ENCODE assay signal across 8 cellular contexts in the genomic region with DNA sequence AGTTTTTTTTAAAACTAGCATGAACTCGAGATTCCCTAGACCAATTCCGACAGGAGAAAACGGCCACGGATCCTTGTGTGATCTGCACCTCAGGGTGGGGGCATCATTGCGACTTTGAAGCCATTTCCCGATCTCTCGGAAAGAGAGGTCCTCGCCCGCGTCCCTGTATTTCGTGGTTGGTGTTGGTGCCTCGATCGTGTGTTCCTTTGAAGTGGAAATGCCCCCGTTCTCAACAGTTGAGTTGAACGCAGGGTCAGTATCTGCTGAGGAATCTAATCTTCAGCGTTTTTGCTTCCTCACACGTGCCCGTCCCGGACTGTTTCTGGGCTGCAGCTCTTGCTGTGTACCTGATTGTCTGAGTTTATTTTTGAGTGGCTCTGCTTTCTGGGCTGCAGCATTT. TPM values are rescaled to one million over a fixed set of nuclear protein-coding genes. Genes with fewer than 3 reads are reported as not detected.
DNase-seq lines count a peak whose midpoint lies in the region; ATAC-seq and TF ChIP-seq lines count a peak whose summit lies in the region.

No MANE protein-coding gene starts in this region.

- H3K27ac Mint-ChIP-seq in memory B cell: no peak overlapping the region

- intact Hi-C loops in uterus (cut with DNase I; ENCODE audit: low total_unique reads): no loop called here

- no peak for ATAC-seq in memory B cell (ENCODE audit: low read depth)

- no peaks in the 10 kb centered on the region for H3K9me3 ChIP-seq in uterus

- H3K27me3 ChIP-seq in uterus: no peaks in the 10 kb centered on the region

- H3K27me3 Mint-ChIP-seq in memory B cell: peaks cover 3% of the 10 kb centered on the region

- peak overlapping the region in 1 of 2 donors; percentile 63 for H3K27ac ChIP-seq in uterus

- peaks cover 13% of the 10 kb centered on the region for H3K36me3 Mint-ChIP-seq in memory B cell

- TF ChIP-seq POLR2A in uterus (IDR thresholded peaks at IDR 0.05): no peak

- in situ Hi-C loops in Caki2 (cut with HindIII; ENCODE audit: low pct_unique_long_range_greater_than_20kb, low sequenced_read_pairs): no loop called here
- in situ Hi-C loops in astrocyte of the cerebellum (cut with HindIII; ENCODE audit: low sequenced_read_pairs): no loop called here

- no peaks in the 10 kb centered on the region for H3K9me3 Mint-ChIP-seq in memory B cell

- no peak for TF ChIP-seq CTCF in LNCaP clone FGC (IDR thresholded peaks at IDR 0.05; ENCODE audit: control insufficient read depth, extremely low read depth, insufficient read depth)
- no peak for TF ChIP-seq CTCF in astrocyte of the cerebellum (IDR thresholded peaks at IDR 0.05; ENCODE audit: low read depth, low read length, missing control alignments)
- no peak for TF ChIP-seq CTCF in uterus (IDR thresholded peaks at IDR 0.05)

- peaks cover 16% of the 10 kb centered on the region for H3K4me1 Mint-ChIP-seq in memory B cell

- DNase-seq in Caki2 (ENCODE audit: low read depth): peak; percentile 10
- DNase-seq in LNCaP clone FGC (ENCODE audit: low read depth): no peak
- DNase-seq in astrocyte of the cerebellum (ENCODE audit: low read depth): no peak
- no peak for DNase-seq in memory B cell (ENCODE audit: low spot score in 2 of 2)
- no peak for DNase-seq in uterus
- DNase-seq in NOMO-1 treated with DMSO at 0.1 percent for 48 hours (lab: John Stamatoyannopoulos, UW; ENCODE audit: unreplicated experiment): no peak
- DNase-seq in NCI-H128 (lab: John Stamatoyannopoulos, UW; ENCODE audit: unreplicated experiment): no peak
- no peak for DNase-seq in SK-N-DZ (ENCODE audit: low spot score)

- no peaks in the 10 kb centered on the region for H3K36me3 ChIP-seq in uterus

- H3K4me3 ChIP-seq in LNCaP clone FGC (ENCODE audit: low read depth, low read length) (peak overlapping the region; percentile 92), astrocyte of the cerebellum (ENCODE audit: low read depth, low read length) (peak overlapping the region; percentile 77), uterus (peak overlapping the region; percentile 56 to 84)

- H3K4me3 Mint-ChIP-seq in memory B cell: peak overlapping the region; percentile 79

- H3K4me1 ChIP-seq in uterus: peaks cover 0 to 8% of the 10 kb centered on the region in 2 donors

RNA-seq across cellular contexts. Expression of gene CRAMP1, which starts 1.1 kb away (rescaled TPM):
- 4.1 TPM in 2 replicates for total RNA-seq in Caki2 (2014; rRNA removed; shearing (Covaris generic); ENCODE audit: low replicate concordance)
- 10 to 100 TPM in 2 of 4 donors, 1 to 10 TPM in 2; 2.6 to 25.5 (median 8.6) TPM for total RNA-seq in uterus
- 11.1 and 11.8 TPM in 2 replicates for polyA plus RNA-seq in SK-N-DZ (2014; cell fraction: cytosol; rRNA removed)
- 15.2 and 27.4 TPM in 2 replicates for polyA plus RNA-seq in SK-N-DZ (2014; cell fraction: nucleus; rRNA removed)

RNA-seq across cellular contexts. Expression of gene IFT140, which starts 1.4 kb away (rescaled TPM):
- total RNA-seq in Caki2 (2014; rRNA removed; shearing (Covaris generic); ENCODE audit: low replicate concordance): 34.1 and 57.5 TPM in 2 replicates
- 10 to 100 TPM in 3 of 4 donors, 1 to 10 TPM in 1; 6.2 to 68.2 (median 34.1) TPM for total RNA-seq in uterus
- 19.4 and 20.2 TPM in 2 replicates for polyA plus RNA-seq in SK-N-DZ (2014; cell fraction: cytosol; rRNA removed)
- polyA plus RNA-seq in SK-N-DZ (2014; cell fraction: nucleus; rRNA removed): 65.1 and 70.0 TPM in 2 replicates
